In genomic region chr11:79493555-79494171, GRCh38 we compare ENCODE assay signal across 8 cellular contexts. TPM values are rescaled to one million over a fixed set of nuclear protein-coding genes. Genes with fewer than 3 reads are reported as not detected.
DNase-seq lines count a peak whose midpoint lies in the region; ATAC-seq and TF ChIP-seq lines count a peak whose summit lies in the region.

No MANE protein-coding gene starts in this region.

- peak; percentile 64 to 88 (median 81) for TF ChIP-seq CTCF in ascending aorta (IDR thresholded peaks at IDR 0.05)
- TF ChIP-seq CTCF in smooth muscle cell (IDR thresholded peaks at IDR 0.05; ENCODE audit: borderline replicate concordance, insufficient read depth, poor library complexity, severe bottlenecking), result peak; percentile 87

- no peaks in the 10 kb centered on the region for H3K4me1 ChIP-seq in ascending aorta
- peaks cover 6% of the 10 kb centered on the region for H3K4me1 ChIP-seq in smooth muscle cell (ENCODE audit: low read depth)

- ATAC-seq in GM21737 (IDR thresholded peaks at IDR 0.05; ENCODE audit: unreplicated experiment), result peak; percentile 64

- H3K79me2 ChIP-seq in smooth muscle cell (ENCODE audit: low read depth), result no peaks in the 10 kb centered on the region

- intact Hi-C loops in ascending aorta (cut with DNase I), result loop anchor here (1.0 kb wide), 2 partner anchors 32 to 93 kb away; no protein-coding TSS in a partner anchor

- DNase-seq in GM04504 (ENCODE audit: low read depth), result peak; percentile 29
- DNase-seq in KG1 (lab: John Stamatoyannopoulos, UW), result peak; percentile 9
- peak; percentile 50 for DNase-seq in RKO (ENCODE audit: low spot score)
- DNase-seq in ascending aorta (ENCODE audit: low spot score in 2 of 2), result peak in 1 of 2 donors; percentile 80
- peak; percentile 72 for DNase-seq in hepatic stellate cell (ENCODE audit: low spot score)
- peak; percentile 27 for DNase-seq in smooth muscle cell (lab: John Stamatoyannopoulos, UW; ENCODE audit: unreplicated experiment)
- no peak for DNase-seq in effector CD8-positive, alpha-beta T cell (lab: John Stamatoyannopoulos, UW)

- no peak overlapping the region for H3K9ac ChIP-seq in smooth muscle cell (ENCODE audit: low read depth)

- H3K27me3 ChIP-seq in ascending aorta (no peaks in the 10 kb centered on the region), smooth muscle cell (ENCODE audit: low read depth) (no peaks in the 10 kb centered on the region)

- no peak overlapping the region for H3K4me3 ChIP-seq in ascending aorta
- H3K4me3 ChIP-seq in smooth muscle cell, result no peak overlapping the region

- H3K36me3 ChIP-seq in ascending aorta (no peaks in the 10 kb centered on the region), smooth muscle cell (ENCODE audit: low read depth) (no peaks in the 10 kb centered on the region)

- 17% methylated on average over 11 of the region's 11 CpGs for WGBS in smooth muscle cell (ENCODE audit: low lambda C conversion rate)

- no peaks in the 10 kb centered on the region for H4K20me1 ChIP-seq in smooth muscle cell (ENCODE audit: low read depth)

- no peak overlapping the region for H2AFZ ChIP-seq in smooth muscle cell (ENCODE audit: low read depth)

- H3K4me2 ChIP-seq in smooth muscle cell, result no peak overlapping the region

- no peaks in the 10 kb centered on the region for H3K9me3 ChIP-seq in ascending aorta
- no peaks in the 10 kb centered on the region for H3K9me3 ChIP-seq in smooth muscle cell (replicated peaks; ENCODE audit: low read depth)

- no peaks in the 10 kb centered on the region for H3F3A ChIP-seq in smooth muscle cell (ENCODE audit: low read depth)

- H3K27ac ChIP-seq in ascending aorta, result no peak overlapping the region
- no peak overlapping the region for H3K27ac ChIP-seq in smooth muscle cell (ENCODE audit: low read depth)

RNA-seq across cellular contexts. Expression of gene TENM4, which starts 52.8 kb away (rescaled TPM):
- total RNA-seq in ascending aorta (11.9 TPM), smooth muscle cell (30.6 and 38.2 TPM in 2 replicates)
- polyA plus RNA-seq in smooth muscle cell, result 31.6 and 31.7 TPM in 2 replicates
